In the genomic region with DNA sequence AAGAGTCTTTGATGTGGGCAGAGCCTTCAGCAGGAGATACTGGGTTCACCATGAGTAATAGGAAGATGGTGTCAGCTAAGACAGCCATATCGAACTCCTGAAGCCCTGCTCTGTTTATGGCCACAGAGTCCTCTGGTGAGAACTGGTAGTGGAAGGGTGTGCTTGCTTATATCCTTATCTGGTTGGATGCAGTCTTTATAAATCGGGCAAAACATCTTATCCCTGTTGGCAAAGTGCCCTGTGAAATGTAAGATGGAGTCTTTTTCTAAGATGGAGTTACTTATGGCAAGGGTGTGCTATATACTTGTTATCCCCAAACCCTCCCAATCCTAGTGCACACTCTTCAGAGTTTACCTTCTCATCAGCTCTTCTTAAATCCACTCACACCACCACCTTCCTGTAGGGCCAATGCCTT, we compare ENCODE assay signal across 22 cellular contexts.
"Had no signal": no experiment of that assay in that cellular context is flagged by ENCODE, and none has a peak within 500 bp of the region (broad histone marks: within the 10 kb centered on the region; RNA-seq: fewer than 3 reads in every experiment).

No MANE protein-coding gene starts in this region.

- H3K4me1 Mint-ChIP-seq: naive B cell had no signal

- H3K9me3 ChIP-seq: colonic mucosa, left ventricle myocardium inferior, neutrophil, thyroid gland had no signal

- H2AFZ ChIP-seq: hepatocyte had no signal

- H3K4me3 ChIP-seq: colonic mucosa, hepatocyte, left ventricle myocardium inferior, lung, skin epidermis, thyroid gland had no signal

- H3K27ac Mint-ChIP-seq: naive B cell, nephron progenitor cell, type B pancreatic cell had no signal

- H3K79me2 ChIP-seq: hepatocyte had no signal

- H3K4me1 ChIP-seq: colonic mucosa, thyroid gland had no signal

- H3K27ac ChIP-seq: colonic mucosa, hepatocyte, left ventricle myocardium inferior, neutrophil, skin epidermis, thyroid gland had no signal

- H3K27me3 Mint-ChIP-seq: type B pancreatic cell had no signal

- H3K4me3 Mint-ChIP-seq: naive B cell, nephron progenitor cell, type B pancreatic cell had no signal

- DNase-seq: colonic mucosa; dermis blood vessel endothelial cell; foreskin melanocyte; head of caudate nucleus; kidney; left cardiac atrium; left ventricle myocardium inferior; midbrain; naive B cell; nephron progenitor cell; posterior cingulate gyrus; stimulated activated CD4-positive, alpha-beta T cell treated with anti-CD3 and anti-CD28 coated beads, Interleukin-12 subunit alpha, Interleukin-12 subunit beta, amount 100 ng/mL, for 4 hours; stimulated activated CD4-positive, alpha-beta T cell treated with anti-CD3 and anti-CD28 coated beads, Interleukin-2, amount 100 ng/mL, for 48 hours; stimulated activated naive CD4-positive, alpha-beta T cell treated with Interleukin-2 at 50 U/mL for 16 hours; thyroid gland had no signal

- H3K36me3 ChIP-seq: colonic mucosa, left ventricle myocardium inferior, neutrophil, thyroid gland had no signal

- H3K36me3 Mint-ChIP-seq: naive B cell, type B pancreatic cell had no signal

- FAIRE-seq: kidney, urothelium cell line had no signal

- H3K27me3 ChIP-seq: colonic mucosa, hepatocyte, neutrophil, thyroid gland had no signal

- H3K9me3 Mint-ChIP-seq: naive B cell, type B pancreatic cell had no signal

- H3K4me2 ChIP-seq: hepatocyte had no signal

- ATAC-seq: sciatic nerve had no signal
